In the genomic region with DNA sequence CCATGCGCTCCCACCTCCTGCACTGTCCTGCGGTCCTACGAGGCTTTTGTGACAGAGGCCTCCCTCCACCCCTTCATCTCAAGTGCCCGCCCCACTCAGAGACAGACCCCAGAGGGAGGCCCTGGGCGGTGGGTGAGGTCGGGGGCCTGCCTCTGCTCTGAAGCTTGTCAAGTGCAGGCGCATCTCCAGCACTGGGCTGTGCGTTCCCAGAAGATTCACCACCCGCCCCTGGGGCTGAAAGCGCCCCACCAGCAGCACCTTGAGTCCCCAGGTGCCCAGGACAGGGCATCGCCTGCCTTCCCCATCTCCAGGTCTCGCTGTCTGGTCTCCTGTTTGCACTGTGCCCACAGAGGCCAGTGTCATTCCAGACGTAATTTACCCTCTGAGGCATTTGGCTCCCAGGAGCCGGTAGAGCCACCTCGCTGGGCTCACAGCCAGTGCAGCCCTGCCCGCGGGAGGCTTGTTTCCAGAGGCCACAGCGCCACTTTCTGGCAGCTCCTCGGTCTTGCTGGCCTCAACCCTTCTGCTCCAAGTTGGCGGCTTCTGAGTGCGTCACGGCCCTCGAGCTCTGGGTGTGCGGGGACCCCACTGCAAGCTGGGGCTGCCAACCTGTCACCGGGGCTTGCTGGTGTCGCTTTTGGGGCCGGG, we compare ENCODE assay signal across 10 cellular contexts.
A peak's percentile ranks its signal among the peaks of the same experiment; 100 is the strongest.
DNase-seq lines count a peak whose midpoint lies in the region.
"Had no signal": no experiment of that assay in that cellular context is flagged by ENCODE, and none has a peak within 500 bp of the region (broad histone marks: within the 10 kb centered on the region; RNA-seq: fewer than 3 reads in every experiment).

No MANE protein-coding gene starts in this region.

- H3K9me3 ChIP-seq in NT2/D1 (ENCODE audit: insufficient read depth, low read length), result peaks cover 19% of the 10 kb centered on the region

- H3K27me3 ChIP-seq in NT2/D1 (ENCODE audit: insufficient read depth, insufficient read length), result peaks cover 51% of the 10 kb centered on the region

- peak overlapping the region; percentile 6 for H3K9ac ChIP-seq in NT2/D1 (ENCODE audit: insufficient read length, low read depth)

- no peaks in the 10 kb centered on the region for H3K36me3 ChIP-seq in NT2/D1 (ENCODE audit: insufficient read depth, insufficient read length, low read length)

- no peak overlapping the region for H3K4me3 ChIP-seq in NT2/D1 (ENCODE audit: insufficient read length, low read depth)

- no peak overlapping the region for H3K27ac ChIP-seq in epithelial cell of prostate

- H3K4me1 ChIP-seq in NT2/D1 (ENCODE audit: insufficient read depth, insufficient read length), result peaks cover 9% of the 10 kb centered on the region
- H3K4me1 ChIP-seq: Caco-2 had no signal

- DNase-seq in stimulated activated CD4-positive, alpha-beta T cell treated with anti-CD3 and anti-CD28 coated beads, Interleukin-15, amount 100 ng/mL, for 24 hours, result peak; percentile 8
- DNase-seq in stimulated activated CD4-positive, alpha-beta T cell treated with anti-CD3 and anti-CD28 coated beads, Interleukin-4, amount 100 ng/mL, for 4 hours, result no peak
- peak; percentile 51 for DNase-seq in NT2/D1 (ENCODE audit: low read depth, low spot score)
- peak; percentile 34 for DNase-seq in epithelial cell of prostate (ENCODE audit: low read depth, low spot score)
- no peak for DNase-seq in NCI-H524 treated with DMSO at 0.1 percent for 48 hours (lab: John Stamatoyannopoulos, UW)
- DNase-seq in effector CD8-positive, alpha-beta T cell (lab: John Stamatoyannopoulos, UW), result no peak
- DNase-seq in OCI-M2 (lab: John Stamatoyannopoulos, UW; ENCODE audit: unreplicated experiment), result no peak
- DNase-seq in kidney glomerular epithelial cell (lab: John Stamatoyannopoulos, UW), result no peak
- DNase-seq: cerebellar nuclear complex had no signal

Comparison
In these comparisons a context has a peak if more than half of its experiments do, and no peak if none do; other contexts are left out.
1. DNase-seq: peak in stimulated activated CD4-positive, alpha-beta T cell treated with anti-CD3 and anti-CD28 coated beads, Interleukin-15, amount 100 ng/mL, for 24 hours (single experiment), NT2/D1 (single experiment) and epithelial cell of prostate (single experiment); none in stimulated activated CD4-positive, alpha-beta T cell treated with anti-CD3 and anti-CD28 coated beads, Interleukin-4, amount 100 ng/mL, for 4 hours (0 of 2), NCI-H524 treated with DMSO at 0.1 percent for 48 hours (single experiment), effector CD8-positive, alpha-beta T cell (single experiment), OCI-M2 (single experiment) and kidney glomerular epithelial cell (single experiment).